In genomic region chr9:98634680-98635079, GRCh38 we compare ENCODE assay signal across 1 cellular context.
TF ChIP-seq lines count a peak whose summit lies in the region.

No MANE protein-coding gene starts in this region.

TF ChIP-seq in K562, 482 proteins besides CTCF, POLR2A, EP300 and RAD21 (continued from another document):
- TF ChIP-seq EWSR1 (IDR thresholded peaks at IDR 0.05; ENCODE audit: borderline replicate concordance, low read depth, partially characterized antibody) (no peak), NR2C2 (CRISPR knock-in tag; IDR thresholded peaks at IDR 0.05) (no peak), NR2C2 (tag; IDR thresholded peaks at IDR 0.05) (no peak), GTF2F1 (IDR thresholded peaks at IDR 0.05; ENCODE audit: low read depth, low read length) (no peak), HIVEP1 (CRISPR knock-in tag; IDR thresholded peaks at IDR 0.05) (no peak), RFX1 (IDR thresholded peaks at IDR 0.05) (no peak), PATZ1 (CRISPR knock-in tag; IDR thresholded peaks at IDR 0.05; ENCODE audit: borderline replicate concordance) (no peak), NFYB (IDR thresholded peaks at IDR 0.05; ENCODE audit: extremely low read depth, insufficient read length) (no peak), MAZ (CRISPR knock-in tag; conservative IDR thresholded peaks at IDR 0.05 in 1 of 2, IDR thresholded peaks at IDR 0.05 in 1 of 2) (peak in 1 of 2 experiments; percentile 36; a peak in 1 of 4 replicates), ZNF561 (CRISPR knock-in tag; conservative IDR thresholded peaks at IDR 0.05) (no peak), FOXK2 (conservative IDR thresholded peaks at IDR 0.05 in 1 of 2, IDR thresholded peaks at IDR 0.05 in 1 of 2; ENCODE audit: low read depth in 2 of 2) (peak; percentile 43 to 53; a peak in 2 of 4 replicates), ETV1 (tag; conservative IDR thresholded peaks at IDR 0.05; ENCODE audit: low read depth) (peak; percentile 56), BRF1 (IDR thresholded peaks at IDR 0.05; ENCODE audit: borderline replicate concordance, extremely low read depth, insufficient read length) (no peak), MGA (IDR thresholded peaks at IDR 0.05) (peak; percentile 89), CEBPZ (IDR thresholded peaks at IDR 0.05; ENCODE audit: borderline replicate concordance, low read depth, low read length) (no peak), ZNF324 (CRISPR knock-in tag; IDR thresholded peaks at IDR 0.05) (no peak), ZFPM2 (CRISPR knock-in tag; IDR thresholded peaks at IDR 0.05) (no peak), HMBOX1 (IDR thresholded peaks at IDR 0.05) (0 out of 2 replicates have a peak, but pooled peaks have one; percentile 20), L3MBTL2 (IDR thresholded peaks at IDR 0.05) (peak; percentile 83)
